Comparison of ENCODE assay signal across 8 cellular contexts in genomic region chr1:231625975-231626534, GRCh38. TPM values are rescaled to one million over a fixed set of nuclear protein-coding genes. Genes with fewer than 3 reads are reported as not detected.
DNase-seq lines count a peak whose midpoint lies in the region; ATAC-seq and TF ChIP-seq lines count a peak whose summit lies in the region.

No MANE protein-coding gene starts in this region.

- ATAC-seq in lung (ENCODE audit: insufficient read depth, low FRiP score), result no peak

- H3K27me3 Mint-ChIP-seq in activated naive CD4-positive, alpha-beta T cell treated with anti-CD3 and anti-CD28 coated beads, Interleukin-2, amount 50 U/mL, for 24 hours, result no peaks in the 10 kb centered on the region

- H3K36me3 ChIP-seq in adipocyte (ENCODE audit: control insufficient read depth, insufficient read depth, low read length, severe bottlenecking) (no peaks in the 10 kb centered on the region), lung (ENCODE audit: control insufficient read depth in 2 of 2, insufficient read depth in 2 of 2, low read length in 2 of 2) (no peaks in the 10 kb centered on the region), urinary bladder (ENCODE audit: insufficient read depth) (no peaks in the 10 kb centered on the region)

- H3K9ac ChIP-seq in adipocyte (ENCODE audit: low read length), result peak overlapping the region; percentile 86

- peaks cover 37% of the 10 kb centered on the region for H3K4me1 Mint-ChIP-seq in activated naive CD4-positive, alpha-beta T cell treated with anti-CD3 and anti-CD28 coated beads, Interleukin-2, amount 50 U/mL, for 24 hours

- H3K27me3 ChIP-seq in adipocyte (replicated peaks; ENCODE audit: control insufficient read depth, insufficient read depth, low read length) (peaks cover 12% of the 10 kb centered on the region), lung (ENCODE audit: control insufficient read depth, insufficient read depth) (no peaks in the 10 kb centered on the region)

- H3K36me3 Mint-ChIP-seq in activated naive CD4-positive, alpha-beta T cell treated with anti-CD3 and anti-CD28 coated beads, Interleukin-2, amount 50 U/mL, for 24 hours, result peaks cover 1% of the 10 kb centered on the region

- TF ChIP-seq CTCF in lung (IDR thresholded peaks at IDR 0.05; ENCODE audit: control extremely low read depth, extremely low read depth), result no peak

- H3K9me3 Mint-ChIP-seq in activated naive CD4-positive, alpha-beta T cell treated with anti-CD3 and anti-CD28 coated beads, Interleukin-2, amount 50 U/mL, for 24 hours, result no peaks in the 10 kb centered on the region

- DNase-seq in activated naive CD4-positive, alpha-beta T cell treated with anti-CD3 and anti-CD28 coated beads, Interleukin-2, amount 50 U/mL, for 16 hours, result no peak
- no peak for DNase-seq in adipocyte (ENCODE audit: low read depth)
- DNase-seq in lung (ENCODE audit: low spot score), result no peak
- no peak for DNase-seq in NCI-H446 treated with DMSO at 0.1 percent for 48 hours (lab: John Stamatoyannopoulos, UW)
- no peak for DNase-seq in NCI-H510A treated with DMSO at 0.1 percent for 48 hours (lab: John Stamatoyannopoulos, UW)
- DNase-seq in GM19240 (ENCODE audit: insufficient read length, low spot score), result no peak

- H3K4me3 ChIP-seq in adipocyte (ENCODE audit: low read length) (peak overlapping the region; percentile 88), lung (peak overlapping the region; percentile 92), urinary bladder (ENCODE audit: low read depth, low read length) (peak overlapping the region; percentile 75)

- H3K4me1 ChIP-seq in adipocyte (ENCODE audit: control insufficient read depth, insufficient read depth, low read length) (no peaks in the 10 kb centered on the region), lung (ENCODE audit: control insufficient read depth in 2 of 2, insufficient read depth in 2 of 2, low read length in 2 of 2) (peaks cover 0 to 11% of the 10 kb centered on the region in 2 donors), urinary bladder (ENCODE audit: insufficient read depth) (no peaks in the 10 kb centered on the region)

- H3K27ac ChIP-seq in lung (ENCODE audit: low read depth in 1 of 2, low read length in 1 of 2), result peak overlapping the region in 1 of 2 donors; percentile 94
- H3K27ac ChIP-seq in urinary bladder (ENCODE audit: low read depth), result no peak overlapping the region

- peak overlapping the region; percentile 89 for H3K27ac Mint-ChIP-seq in activated naive CD4-positive, alpha-beta T cell treated with anti-CD3 and anti-CD28 coated beads, Interleukin-2, amount 50 U/mL, for 24 hours

- H3K9me3 ChIP-seq in adipocyte (ENCODE audit: control insufficient read depth, low read length), result no peaks in the 10 kb centered on the region
- peaks cover 0 to 3% of the 10 kb centered on the region in 2 donors for H3K9me3 ChIP-seq in lung (ENCODE audit: control insufficient read depth in 2 of 2, insufficient read depth in 1 of 2, low read length in 1 of 2)

- WGBS in lung, 2 donors, result 16% methylated on average over 7 of the region's 7 CpGs
- WGBS in urinary bladder, result 11% methylated on average over 7 of the region's 7 CpGs

- H3K4me3 Mint-ChIP-seq in activated naive CD4-positive, alpha-beta T cell treated with anti-CD3 and anti-CD28 coated beads, Interleukin-2, amount 50 U/mL, for 24 hours, result peak overlapping the region; percentile 93

RNA-seq across cellular contexts. Expression of gene DISC1, which starts 0.5 kb away (rescaled TPM):
- total RNA-seq in lung (10 to 100 TPM in 1 of 2 donors, 1 to 10 TPM in 1; 9.9 to 32.9 TPM), urinary bladder (32.0 TPM)
- polyA plus RNA-seq in lung (1 to 10 TPM in 1 of 2 donors, under 1 TPM in 1; 0.98 to 2.4 TPM), urinary bladder (1.6 TPM)
